8 cellular contexts compared by ENCODE assay signal in the genomic region with DNA sequence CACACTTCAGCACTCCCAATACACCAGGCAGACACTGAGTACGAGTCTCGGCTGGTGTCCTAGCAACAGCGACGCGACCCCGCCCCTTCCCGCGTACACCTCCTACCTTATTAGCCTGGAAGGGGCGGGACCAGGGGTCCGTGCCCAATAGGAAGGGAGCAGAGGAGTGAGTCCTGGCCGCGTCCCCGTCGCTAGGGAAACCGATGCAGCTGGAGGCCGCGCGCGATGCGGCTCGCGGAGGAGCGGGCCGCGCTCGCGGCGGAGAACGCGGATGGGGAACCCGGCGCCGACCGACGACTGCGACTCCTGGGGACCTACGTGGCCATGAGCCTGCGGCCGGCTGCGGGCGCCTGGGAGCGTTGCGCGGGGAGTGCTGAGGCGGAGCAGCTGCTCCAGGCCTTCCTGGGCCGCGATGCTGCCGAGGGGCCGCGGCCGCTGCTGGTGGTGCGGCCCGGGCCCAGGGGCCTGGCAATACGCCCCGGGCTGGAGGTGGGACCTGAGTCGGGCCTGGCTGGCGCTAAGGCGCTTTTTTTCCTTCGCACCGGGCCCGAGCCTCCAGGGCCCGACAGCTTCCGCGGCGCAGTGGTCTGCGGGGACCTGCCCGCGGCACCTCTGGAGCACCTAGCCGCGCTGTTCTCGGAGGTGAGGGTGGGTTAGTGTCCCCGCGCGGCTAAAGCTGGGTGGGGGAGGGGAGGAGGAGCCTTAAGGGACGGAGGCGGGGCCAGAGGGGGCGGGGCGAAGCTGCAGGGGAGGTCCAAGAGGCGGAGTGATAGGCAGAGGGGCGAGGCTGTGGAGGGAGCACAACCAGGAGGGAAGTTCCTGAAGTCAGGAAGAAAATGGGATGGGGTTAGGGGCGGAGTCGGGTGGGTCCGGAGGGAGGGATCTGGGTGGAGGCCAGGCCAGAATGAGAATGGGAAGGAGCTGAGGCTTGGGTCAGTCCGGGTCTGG. TPM values are rescaled to one million over a fixed set of nuclear protein-coding genes. Genes with fewer than 3 reads are reported as not detected.
A peak's percentile ranks its signal among the peaks of the same experiment; 100 is the strongest.
DNase-seq lines count a peak whose midpoint lies in the region; ATAC-seq and TF ChIP-seq lines count a peak whose summit lies in the region.

A gene with protein sequence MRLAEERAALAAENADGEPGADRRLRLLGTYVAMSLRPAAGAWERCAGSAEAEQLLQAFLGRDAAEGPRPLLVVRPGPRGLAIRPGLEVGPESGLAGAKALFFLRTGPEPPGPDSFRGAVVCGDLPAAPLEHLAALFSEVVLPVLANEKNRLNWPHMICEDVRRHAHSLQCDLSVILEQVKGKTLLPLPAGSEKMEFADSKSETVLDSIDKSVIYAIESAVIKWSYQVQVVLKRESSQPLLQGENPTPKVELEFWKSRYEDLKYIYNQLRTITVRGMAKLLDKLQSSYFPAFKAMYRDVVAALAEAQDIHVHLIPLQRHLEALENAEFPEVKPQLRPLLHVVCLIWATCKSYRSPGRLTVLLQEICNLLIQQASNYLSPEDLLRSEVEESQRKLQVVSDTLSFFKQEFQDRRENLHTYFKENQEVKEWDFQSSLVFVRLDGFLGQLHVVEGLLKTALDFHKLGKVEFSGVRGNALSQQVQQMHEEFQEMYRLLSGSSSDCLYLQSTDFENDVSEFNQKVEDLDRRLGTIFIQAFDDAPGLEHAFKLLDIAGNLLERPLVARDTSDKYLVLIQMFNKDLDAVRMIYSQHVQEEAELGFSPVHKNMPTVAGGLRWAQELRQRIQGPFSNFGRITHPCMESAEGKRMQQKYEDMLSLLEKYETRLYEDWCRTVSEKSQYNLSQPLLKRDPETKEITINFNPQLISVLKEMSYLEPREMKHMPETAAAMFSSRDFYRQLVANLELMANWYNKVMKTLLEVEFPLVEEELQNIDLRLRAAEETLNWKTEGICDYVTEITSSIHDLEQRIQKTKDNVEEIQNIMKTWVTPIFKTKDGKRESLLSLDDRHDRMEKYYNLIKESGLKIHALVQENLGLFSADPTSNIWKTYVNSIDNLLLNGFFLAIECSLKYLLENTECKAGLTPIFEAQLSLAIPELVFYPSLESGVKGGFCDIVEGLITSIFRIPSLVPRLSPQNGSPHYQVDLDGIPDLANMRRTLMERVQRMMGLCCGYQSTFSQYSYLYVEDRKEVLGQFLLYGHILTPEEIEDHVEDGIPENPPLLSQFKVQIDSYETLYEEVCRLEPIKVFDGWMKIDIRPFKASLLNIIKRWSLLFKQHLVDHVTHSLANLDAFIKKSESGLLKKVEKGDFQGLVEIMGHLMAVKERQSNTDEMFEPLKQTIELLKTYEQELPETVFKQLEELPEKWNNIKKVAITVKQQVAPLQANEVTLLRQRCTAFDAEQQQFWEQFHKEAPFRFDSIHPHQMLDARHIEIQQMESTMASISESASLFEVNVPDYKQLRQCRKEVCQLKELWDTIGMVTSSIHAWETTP (N-terminal part only) (plus strand): TSS at position 197 of the 948 bp plus-strand sequence. CDS start 29 bp downstream, at position 226.

- TF ChIP-seq CTCF in epithelial cell of esophagus (IDR thresholded peaks at IDR 0.05; ENCODE audit: insufficient read depth, low read depth, low read length, missing control alignments) (no peak), stomach (IDR thresholded peaks at IDR 0.05) (no peak)

- no peak for TF ChIP-seq POLR2A in stomach (IDR thresholded peaks at IDR 0.05)

- no peak for ATAC-seq in GM21515 (IDR thresholded peaks at IDR 0.05; ENCODE audit: unreplicated experiment)
- no peak for ATAC-seq in GM19328 (IDR thresholded peaks at IDR 0.05; ENCODE audit: unreplicated experiment)

- H3K4me1 ChIP-seq in stomach: peaks cover 0 to 18% (median 17%) of the 10 kb centered on the region in 4 donors

- WGBS in stomach, 5 donors: 1 to 11% (median 5%) methylated on average over 30 to 84 of the region's 84 CpGs

- H3K4me3 ChIP-seq in H7 (ENCODE audit: insufficient read depth, low read depth, low read length) (peak within 1 kb of the TSS; percentile 73), epithelial cell of esophagus (ENCODE audit: low read length) (no peak within 1 kb of the TSS), stomach (peak within 1 kb of the TSS; percentile 64 to 85 (median 68))

- no peak for TF ChIP-seq EP300 in stomach (IDR thresholded peaks at IDR 0.05)

- no peaks in the 10 kb centered on the region for H3K9me3 ChIP-seq in stomach

- intact Hi-C loops in stomach (cut with DNase I; ENCODE audit: low total_unique reads): no loop called here

- DNase-seq in H7 (peak; percentile 92), epithelial cell of esophagus (ENCODE audit: low read depth) (peak; percentile 67), lung microvascular endothelial cell (ENCODE audit: low read depth in 2 of 2) (peak; percentile 18 to 79), stomach (peak; percentile 98), MV-4-11 (lab: John Stamatoyannopoulos, UW) (no peak)

- H3K27me3 ChIP-seq in H7 (ENCODE audit: control insufficient read depth, insufficient read depth, low read length): no peaks in the 10 kb centered on the region; the same call in 1 of the 2 replicates
- H3K27me3 ChIP-seq in stomach: peaks cover 0 to 10% (median 0%) of the 10 kb centered on the region in 3 donors

- peak within 1 kb of the TSS; percentile 66 to 86 (median 84) for H3K27ac ChIP-seq in stomach

- H3K36me3 ChIP-seq in H7 (replicated peaks; ENCODE audit: control insufficient read depth, insufficient read depth, low read length): no peaks in the 10 kb centered on the region
- no peaks in the 10 kb centered on the region for H3K36me3 ChIP-seq in stomach

TF ChIP-seq in PFSK-1, 5 proteins besides CTCF, POLR2A, EP300 and RAD21:
- TF ChIP-seq FOXP2 (optimal IDR thresholded peaks at IDR 0.05; ENCODE audit: borderline replicate concordance, extremely low read depth, extremely low read length, insufficient read depth) (no peak), SIN3A (IDR thresholded peaks at IDR 0.05; ENCODE audit: borderline replicate concordance, insufficient read depth, low read length) (peak; percentile 43; the same call in 1 of the 2 replicates)

RNA-seq across cellular contexts. Expression of the gene that starts here (rescaled TPM):
- 0.85 and 0.97 TPM in 2 replicates for total RNA-seq in H7 (2014; rRNA removed; shearing (Covaris generic))
- not detected for polyA plus RNA-seq in PFSK-1 (2012; ENCODE audit: insufficient read length, low read depth)
- total RNA-seq in lung microvascular endothelial cell (not detected in 2 replicates), stomach (10 to 100 TPM in 1 of 5 donors, under 1 TPM in 2, not detected in 2; 0.29 to 18.3 (median 0.55) TPM)
- under 1 TPM; 0.28 to 0.46 (median 0.37) TPM for polyA plus RNA-seq in stomach

Comparison
In these comparisons a context has a peak if more than half of its experiments do, and no peak if none do; other contexts are left out.
1. Peak in DNase-seq and H3K4me3 ChIP-seq in H7; RNA of the gene not detected or under 1 TPM.
2. Peak in DNase-seq in lung microvascular endothelial cell; RNA of the gene not detected or under 1 TPM.